In genomic region chr1:236159704-236160539, GRCh38 we compare ENCODE assay signal across 8 cellular contexts. TPM values are rescaled to one million over a fixed set of nuclear protein-coding genes. Genes with fewer than 3 reads are reported as not detected.
DNase-seq lines count a peak whose midpoint lies in the region; ATAC-seq and TF ChIP-seq lines count a peak whose summit lies in the region.

No MANE protein-coding gene starts in this region.

- peaks cover 7% of the 10 kb centered on the region for H3K9me3 ChIP-seq in vagina

- no peak overlapping the region for H3K4me3 ChIP-seq in vagina

- H3K4me1 ChIP-seq in vagina = no peaks in the 10 kb centered on the region

- no peak overlapping the region for H3K27ac ChIP-seq in vagina

- no peaks in the 10 kb centered on the region for H3K36me3 ChIP-seq in vagina

- peak; percentile 63 for DNase-seq in cardiac septum (ENCODE audit: low spot score)
- DNase-seq in left ventricle myocardium superior = no peak
- DNase-seq in activated CD4-positive, alpha-beta memory T cell treated with anti-CD3 and anti-CD28 coated beads, Interleukin-2, amount 10 ng/mL, durations not matched to agents 7 days and 5 days = no peak
- no peak for DNase-seq in cerebellar cortex (ENCODE audit: low spot score)
- no peak for DNase-seq in head of caudate nucleus
- no peak for DNase-seq in vagina (ENCODE audit: extremely low spot score in 2 of 2)

- no peak for TF ChIP-seq POLR2A in vagina (IDR thresholded peaks at IDR 0.05)

- peaks cover 53% of the 10 kb centered on the region for H3K4me1 Mint-ChIP-seq in activated CD4-positive, alpha-beta memory T cell treated with anti-CD3 and anti-CD28 coated beads, Interleukin-2, amount 10 ng/mL, durations not matched to agents 7 days and 5 days

- H3K27me3 Mint-ChIP-seq in activated CD4-positive, alpha-beta memory T cell treated with anti-CD3 and anti-CD28 coated beads, Interleukin-2, amount 10 ng/mL, durations not matched to agents 7 days and 5 days = no peaks in the 10 kb centered on the region

- peaks cover 39% of the 10 kb centered on the region for H3K36me3 Mint-ChIP-seq in activated CD4-positive, alpha-beta memory T cell treated with anti-CD3 and anti-CD28 coated beads, Interleukin-2, amount 10 ng/mL, durations not matched to agents 7 days and 5 days (ENCODE audit: low read depth)

- H3K4me3 Mint-ChIP-seq in activated CD4-positive, alpha-beta memory T cell treated with anti-CD3 and anti-CD28 coated beads, Interleukin-2, amount 10 ng/mL, durations not matched to agents 7 days and 5 days = no peak overlapping the region

- CTCF ChIA-PET in activated CD4-positive, alpha-beta memory T cell treated with anti-CD3 and anti-CD28 coated beads, Interleukin-2, amount 10 ng/mL, durations not matched to agents 7 days and 5 days (lab: Charles Lee) = interaction anchor here (0.7 kb wide), 1 partner anchor 15 kb away, joined by 4 read pairs; no protein-coding TSS in a partner anchor

- intact Hi-C loops in cardiac septum (cut with DNase I) (no loop called here), left ventricle myocardium superior (cut with micrococcal nuclease) (no loop called here), head of caudate nucleus (cut with DNase I) (no loop called here), vagina (cut with DNase I) (no loop called here)

- H3K9me3 Mint-ChIP-seq in activated CD4-positive, alpha-beta memory T cell treated with anti-CD3 and anti-CD28 coated beads, Interleukin-2, amount 10 ng/mL, durations not matched to agents 7 days and 5 days = peaks cover 18% of the 10 kb centered on the region

- no peaks in the 10 kb centered on the region for H3K27me3 ChIP-seq in vagina

- H3K27ac Mint-ChIP-seq in activated CD4-positive, alpha-beta memory T cell treated with anti-CD3 and anti-CD28 coated beads, Interleukin-2, amount 10 ng/mL, durations not matched to agents 7 days and 5 days = peak overlapping the region; percentile 32

- ATAC-seq in left ventricle myocardium superior = no peak
- ATAC-seq in HG02938 (IDR thresholded peaks at IDR 0.05; ENCODE audit: unreplicated experiment) = peak; percentile 46
- no peak for ATAC-seq in activated CD4-positive, CD25-positive, alpha-beta regulatory T cell treated with anti-CD3 and anti-CD28 coated beads, Interleukin-2, amount 50 U/mL, for 24 hours

- POLR2A ChIA-PET in activated CD4-positive, alpha-beta memory T cell treated with anti-CD3 and anti-CD28 coated beads, Interleukin-2, amount 10 ng/mL, durations not matched to agents 7 days and 5 days (lab: Charles Lee) = no interaction called here

- TF ChIP-seq CTCF in vagina (IDR thresholded peaks at IDR 0.05) = no peak

RNA-seq across cellular contexts. Expression of gene GPR137B, which starts 17.6 kb away (rescaled TPM):
- total RNA-seq in cardiac septum = 44.6 TPM
- 31.6 TPM for total RNA-seq in left ventricle myocardium superior
- 1 to 10 TPM; 8.6 to 9.5 TPM for total RNA-seq in activated CD4-positive, alpha-beta memory T cell treated with anti-CD3 and anti-CD28 coated beads, Interleukin-2, amount 10 ng/mL, durations not matched to agents 7 days and 5 days
- total RNA-seq in vagina = 38.8 TPM
